ENCODE assay signal across 19 cellular contexts in the genomic region with DNA sequence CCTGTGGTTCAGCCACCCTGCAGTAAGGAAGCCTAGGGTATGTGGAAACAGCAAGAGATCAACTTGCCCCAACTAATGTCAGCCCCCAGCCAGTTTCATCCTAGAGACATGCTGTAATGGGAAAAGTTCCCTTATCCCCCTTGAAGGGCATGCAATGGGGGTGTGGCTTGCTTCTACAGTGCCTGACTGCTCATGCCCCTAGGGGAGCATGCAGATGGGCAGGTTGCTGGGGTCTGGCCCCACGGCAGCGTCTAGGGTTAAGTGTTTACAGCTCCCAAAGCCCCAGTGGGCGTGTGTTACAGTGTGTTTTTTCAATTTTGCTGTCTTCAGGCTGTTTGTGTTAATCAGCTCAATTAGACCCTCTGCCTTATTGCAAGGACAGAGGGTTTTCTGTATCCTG.
"Had no signal": no experiment of that assay in that cellular context is flagged by ENCODE, and none has a peak within 500 bp of the region (broad histone marks: within the 10 kb centered on the region; RNA-seq: fewer than 3 reads in every experiment).

No MANE protein-coding gene starts in this region.

- H3K27ac Mint-ChIP-seq: natural killer cell treated with Interleukin-12 subunit alpha and Interleukin-12 subunit beta and Interleukin-15 and Interleukin-18, amount 100 ng/mL, for 72 hours; neural progenitor cell had no signal

- DNase-seq: effector memory CD4-positive, alpha-beta T cell; gastrocnemius medialis; kidney glomerular epithelial cell; midbrain; nucleus accumbens; ovary; sigmoid colon; stimulated activated CD4-positive, alpha-beta T cell treated with anti-CD3 and anti-CD28 coated beads, Interleukin-12 subunit alpha, Interleukin-12 subunit beta, amount 100 ng/mL, for 4 hours; stimulated activated naive CD4-positive, alpha-beta T cell; stomach; substantia nigra; transverse colon had no signal

- H3K4me3 Mint-ChIP-seq: natural killer cell treated with Interleukin-12 subunit alpha and Interleukin-12 subunit beta and Interleukin-15 and Interleukin-18, amount 100 ng/mL, for 72 hours; neural progenitor cell had no signal

- H3K9me3 ChIP-seq: esophagus muscularis mucosa, ovary, right atrium auricular region, sigmoid colon, thoracic aorta, transverse colon had no signal

- H3K27ac ChIP-seq: epithelial cell of prostate, esophagus muscularis mucosa, gastrocnemius medialis, neural progenitor cell, ovary, right atrium auricular region, sigmoid colon, skin epidermis, stomach, thoracic aorta, transverse colon had no signal

- H3K4me1 Mint-ChIP-seq: neural progenitor cell had no signal

- ATAC-seq: gastrocnemius medialis; natural killer cell treated with Interleukin-12 subunit alpha and Interleukin-12 subunit beta and Interleukin-15 and Interleukin-18, amount 100 ng/mL, for 72 hours had no signal

- H3K4me3 ChIP-seq: esophagus muscularis mucosa, gastrocnemius medialis, neural progenitor cell, ovary, right atrium auricular region, sigmoid colon, skin epidermis, stomach, thoracic aorta, transverse colon had no signal

- H3K36me3 ChIP-seq: esophagus muscularis mucosa, gastrocnemius medialis, neural progenitor cell, ovary, right atrium auricular region, sigmoid colon, stomach, thoracic aorta, transverse colon had no signal

- H3K4me1 ChIP-seq: esophagus muscularis mucosa, gastrocnemius medialis, neural progenitor cell, right atrium auricular region, sigmoid colon, stomach, transverse colon had no signal

- H3K27me3 Mint-ChIP-seq: natural killer cell treated with Interleukin-12 subunit alpha and Interleukin-12 subunit beta and Interleukin-15 and Interleukin-18, amount 100 ng/mL, for 72 hours had no signal

- H3K27me3 ChIP-seq: esophagus muscularis mucosa, gastrocnemius medialis, neural progenitor cell, ovary, right atrium auricular region, sigmoid colon, stomach, transverse colon had no signal

- H3K36me3 Mint-ChIP-seq: natural killer cell treated with Interleukin-12 subunit alpha and Interleukin-12 subunit beta and Interleukin-15 and Interleukin-18, amount 100 ng/mL, for 72 hours; neural progenitor cell had no signal
